16 cellular contexts compared by ENCODE assay signal in the genomic region with DNA sequence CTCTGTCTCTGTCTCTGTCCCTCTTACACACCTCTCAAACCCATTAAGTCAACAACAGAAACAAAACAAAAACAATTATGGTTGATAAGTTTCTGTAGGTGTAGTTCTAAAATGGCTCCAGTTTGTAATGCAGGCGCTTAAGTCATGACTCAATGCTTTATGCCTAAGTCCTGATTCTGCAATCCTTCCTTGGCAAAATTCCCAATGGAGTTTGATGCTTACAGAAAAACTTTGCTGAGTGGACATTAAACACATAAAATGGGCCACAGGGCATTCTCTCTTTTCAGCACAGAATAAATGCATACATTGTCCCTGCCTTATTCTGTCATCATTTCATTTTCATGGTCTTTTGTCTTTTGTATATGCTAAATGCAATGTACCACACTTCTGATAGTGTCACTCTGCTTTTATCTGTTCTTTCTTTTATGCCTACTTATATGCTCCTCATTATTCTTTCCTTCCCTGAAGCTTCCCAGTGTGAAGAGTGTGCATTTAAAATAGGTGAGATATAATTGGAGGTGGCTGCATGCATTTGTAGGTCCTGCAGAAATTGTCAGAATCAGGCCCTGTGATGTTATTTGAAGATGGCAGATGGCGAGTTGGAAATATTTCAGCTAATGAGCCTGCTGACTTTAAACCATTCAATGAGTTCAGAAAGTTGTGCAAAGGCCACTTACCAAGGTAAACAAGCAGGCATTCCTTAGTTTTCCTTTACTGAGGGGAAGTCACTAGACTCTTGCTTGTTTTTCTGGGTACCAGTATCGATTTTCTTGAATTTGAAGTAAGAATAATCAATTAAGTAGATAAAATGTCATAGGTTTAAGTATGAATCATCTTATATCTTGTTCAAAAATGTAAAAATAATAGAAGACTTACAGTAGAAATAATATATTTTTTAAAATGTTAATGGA.
DNase-seq lines count a peak whose midpoint lies in the region; ATAC-seq and TF ChIP-seq lines count a peak whose summit lies in the region.
"Had no signal": no experiment of that assay in that cellular context is flagged by ENCODE, and none has a peak within 500 bp of the region (broad histone marks: within the 10 kb centered on the region; RNA-seq: fewer than 3 reads in every experiment).

No MANE protein-coding gene starts in this region.

- no peak overlapping the region for H2BK20ac ChIP-seq in IMR-90 (ENCODE audit: low read depth, low read length)

- H3K9me2 ChIP-seq in SK-N-SH = no peaks in the 10 kb centered on the region

- POLR2A ChIA-PET in IMR-90 (lab: Charles Lee; ENCODE audit: unreplicated experiment) = no interaction called here
- POLR2A ChIA-PET in SK-N-SH (lab: Yijun Ruan, JAX) = no interaction called here

- no peak for ATAC-seq in IMR-90 (ENCODE audit: low read depth)
- ATAC-seq: foreskin keratinocyte, natural killer cell had no signal

- H4K20me1 ChIP-seq in IMR-90 (ENCODE audit: insufficient read depth, low read length) = no peaks in the 10 kb centered on the region
- no peaks in the 10 kb centered on the region for H4K20me1 ChIP-seq in osteoblast (ENCODE audit: insufficient read depth, low read length)
- no peaks in the 10 kb centered on the region for H4K20me1 ChIP-seq in SK-N-SH (ENCODE audit: insufficient read depth)

- no CpG with 5 or more reads among the region's 3 CpGs for WGBS in IMR-90 (ENCODE audit: extremely low coverage in 2 of 2, insufficient read length in 1 of 2), 2 experiments
- WGBS in SK-N-SH (ENCODE audit: low lambda C conversion rate) = 10% methylated on average over 3 of the region's 3 CpGs

- no peaks in the 10 kb centered on the region for H3K4me1 ChIP-seq in IMR-90 (ENCODE audit: control insufficient read depth, insufficient read depth, low read length)
- H3K4me1 ChIP-seq in osteoblast (ENCODE audit: insufficient read depth, low read length) = no peaks in the 10 kb centered on the region
- no peaks in the 10 kb centered on the region for H3K4me1 ChIP-seq in SK-N-SH (ENCODE audit: control insufficient read depth in 1 of 2, insufficient read depth in 2 of 2, low read depth in 1 of 2, low read length in 1 of 2)
- H3K4me1 ChIP-seq: foreskin keratinocyte had no signal

- BruUV-seq in IMR-90 (replicated peaks; lab: Mats Ljungman, UMichigan) = no TSS peak

- no peak overlapping the region for H3K4me3 ChIP-seq in AG10803 (ENCODE audit: low read length)
- no peak overlapping the region for H3K4me3 ChIP-seq in IMR-90 (ENCODE audit: insufficient read depth, low read depth, low read length)
- H3K4me3 ChIP-seq in osteoblast (ENCODE audit: insufficient read depth, low read length) = no peak overlapping the region
- H3K4me3 ChIP-seq in SK-N-SH (ENCODE audit: low read depth in 2 of 2, low read length in 1 of 2) = no peak overlapping the region

- H3K23ac ChIP-seq in IMR-90 (ENCODE audit: low read depth, low read length) = no peak overlapping the region

- H3K9me3 ChIP-seq in IMR-90 (ENCODE audit: control insufficient read depth, insufficient read depth, low read length) (no peaks in the 10 kb centered on the region), osteoblast (ENCODE audit: low read depth, low read length) (no peaks in the 10 kb centered on the region), SK-N-SH (no peaks in the 10 kb centered on the region)

- CTCF ChIA-PET in IMR-90 (lab: Yijun Ruan, JAX) = interaction anchor here (0.5 kb wide), 1 partner anchor 485 kb away, joined by 3 read pairs; no protein-coding TSS in a partner anchor
- CTCF ChIA-PET in SK-N-SH (lab: Yijun Ruan, JAX) = interaction anchor here (2.1 kb wide), 1 partner anchor 454 kb away, joined by 10 read pairs; no protein-coding TSS in a partner anchor

- H3K4me2 ChIP-seq in IMR-90 (ENCODE audit: low read depth, low read length) (no peak overlapping the region), osteoblast (ENCODE audit: insufficient read depth, low read length) (no peak overlapping the region), SK-N-SH (no peak overlapping the region)

- no peak overlapping the region for H4K5ac ChIP-seq in IMR-90 (ENCODE audit: low read depth, low read length)

- H3K9me1 ChIP-seq in IMR-90 (ENCODE audit: insufficient read depth, low read length) = no peaks in the 10 kb centered on the region

- no peak for TF ChIP-seq POLR2A in IMR-90 (IDR thresholded peaks at IDR 0.05; ENCODE audit: low read depth, low read length)

- H3K9ac ChIP-seq in IMR-90 (ENCODE audit: low read depth, low read length) (no peak overlapping the region), SK-N-SH (no peak overlapping the region)

- no peaks in the 10 kb centered on the region for H3K79me1 ChIP-seq in IMR-90 (ENCODE audit: low read depth in 1 of 2, low read length in 2 of 2)

- no peaks in the 10 kb centered on the region for H3K27me3 Mint-ChIP-seq in activated T-cell treated with anti-CD3 and anti-CD28 coated beads, Interleukin-2, amount 50 U/mL, for 24 hours

- H3K9me3 Mint-ChIP-seq in activated T-cell treated with anti-CD3 and anti-CD28 coated beads, Interleukin-2, amount 50 U/mL, for 24 hours = no peaks in the 10 kb centered on the region

- TF ChIP-seq RAD21 in IMR-90 (IDR thresholded peaks at IDR 0.05; ENCODE audit: low read length) (no peak), SK-N-SH (IDR thresholded peaks at IDR 0.05; ENCODE audit: low read length) (no peak)

- H3K79me2 ChIP-seq in osteoblast (ENCODE audit: insufficient read depth, low read length) (no peaks in the 10 kb centered on the region), SK-N-SH (ENCODE audit: insufficient read depth) (no peaks in the 10 kb centered on the region)

- H3K56ac ChIP-seq in IMR-90 (ENCODE audit: extremely low read depth, insufficient read depth, low read length) = no peak overlapping the region

- H3K27me3 ChIP-seq in IMR-90 (ENCODE audit: control insufficient read depth, insufficient read depth, low read length) (no peaks in the 10 kb centered on the region), osteoblast (ENCODE audit: insufficient read depth, low read length) (no peaks in the 10 kb centered on the region), SK-N-SH (ENCODE audit: insufficient read depth) (no peaks in the 10 kb centered on the region)
- H3K27me3 ChIP-seq: brain microvascular endothelial cell, foreskin keratinocyte had no signal

- H3K4me1 Mint-ChIP-seq in activated T-cell treated with anti-CD3 and anti-CD28 coated beads, Interleukin-2, amount 50 U/mL, for 24 hours (ENCODE audit: low read depth) = no peaks in the 10 kb centered on the region
- H3K4me1 Mint-ChIP-seq: natural killer cell had no signal

- no peak overlapping the region for H3K27ac Mint-ChIP-seq in activated T-cell treated with anti-CD3 and anti-CD28 coated beads, Interleukin-2, amount 50 U/mL, for 24 hours
- H3K27ac Mint-ChIP-seq: natural killer cell had no signal

- no peak overlapping the region for H3K18ac ChIP-seq in IMR-90 (ENCODE audit: low read depth, low read length)

- no peaks in the 10 kb centered on the region for H3K36me3 ChIP-seq in IMR-90 (ENCODE audit: control insufficient read depth, insufficient read depth, low read length)
- H3K36me3 ChIP-seq in osteoblast (ENCODE audit: insufficient read depth, low read length) = no peaks in the 10 kb centered on the region
- H3K36me3 ChIP-seq in SK-N-SH (replicated peaks in 1 of 2; ENCODE audit: control insufficient read depth in 1 of 2, insufficient read depth in 2 of 2, low read length in 1 of 2) = no peaks in the 10 kb centered on the region
- H3K36me3 ChIP-seq: brain microvascular endothelial cell had no signal

- no peak overlapping the region for H3K14ac ChIP-seq in IMR-90 (replicated peaks; ENCODE audit: low read depth, low read length)

- DNase-seq in AG10803 (ENCODE audit: low read depth) = peak; percentile 1
- DNase-seq in IMR-90 = no peak
- peak; percentile 39 for DNase-seq in astrocyte of the hippocampus (ENCODE audit: low read depth, low spot score)
- DNase-seq in kidney tubule cell (ENCODE audit: low spot score) = peak; percentile 14
- DNase-seq in NCI-H1930 (lab: John Stamatoyannopoulos, UW) = no peak
- no peak for DNase-seq in osteoblast (ENCODE audit: insufficient read length, low spot score, missing footprints)
- DNase-seq in SK-N-SH = no peak
- no peak for DNase-seq in activated T-cell treated with anti-CD3 and anti-CD28 coated beads, Interleukin-2, amount 50 U/mL, for 24 hours
- DNase-seq: activated CD4-positive, alpha-beta T cell treated with anti-CD3 and anti-CD28 coated beads for 1 hour; activated CD8-positive, alpha-beta memory T cell treated with anti-CD3 and anti-CD28 coated beads, Interleukin-2, amount 50 U/mL, for 48 hours; activated naive CD4-positive, alpha-beta T cell treated with Interleukin-2 at 50 U/mL for 16 hours; brain microvascular endothelial cell; Karpas-422; natural killer cell; NCI-H1694 had no signal

- no peaks in the 10 kb centered on the region for H3K36me3 Mint-ChIP-seq in activated T-cell treated with anti-CD3 and anti-CD28 coated beads, Interleukin-2, amount 50 U/mL, for 24 hours (ENCODE audit: low read depth)
- H3K36me3 Mint-ChIP-seq: natural killer cell had no signal

- intact Hi-C loops in IMR-90 (cut with micrococcal nuclease) = no loop called here

- H2AFZ ChIP-seq in IMR-90 (replicated peaks; ENCODE audit: low read length, poor library complexity) (no peak overlapping the region), osteoblast (ENCODE audit: low read length) (no peak overlapping the region), SK-N-SH (ENCODE audit: low read depth) (no peak overlapping the region)

- in situ Hi-C loops in IMR-90 (cut with MboI; ENCODE audit: low sequenced_read_pairs) = loop anchor here (25.0 kb wide), 1 partner anchor 461 kb away; no protein-coding TSS in a partner anchor

- no peak overlapping the region for H2AK9ac ChIP-seq in IMR-90 (replicated peaks; ENCODE audit: low read depth, low read length, poor library complexity)

- no peak overlapping the region for H3K4me3 Mint-ChIP-seq in activated T-cell treated with anti-CD3 and anti-CD28 coated beads, Interleukin-2, amount 50 U/mL, for 24 hours
- H3K4me3 Mint-ChIP-seq: natural killer cell had no signal

- no peak for TF ChIP-seq CTCF in AG10803 (conservative IDR thresholded peaks at IDR 0.05; ENCODE audit: low read length)
- no peak for TF ChIP-seq CTCF in IMR-90 (conservative IDR thresholded peaks at IDR 0.05; ENCODE audit: low read depth, low read length)
- no peak for TF ChIP-seq CTCF in osteoblast (IDR thresholded peaks at IDR 0.05; ENCODE audit: extremely low read depth, low read depth, low read length)
- no peak for TF ChIP-seq CTCF in SK-N-SH (IDR thresholded peaks at IDR 0.05)

- no peaks in the 10 kb centered on the region for H3F3A ChIP-seq in SK-N-SH (replicated peaks; ENCODE audit: insufficient read depth)

- no peak overlapping the region for H3K27ac ChIP-seq in IMR-90 (ENCODE audit: insufficient read depth, low read length)
- H3K27ac ChIP-seq in osteoblast (ENCODE audit: low read depth, low read length) = no peak overlapping the region
- no peak overlapping the region for H3K27ac ChIP-seq in SK-N-SH (ENCODE audit: low read depth in 2 of 2, low read length in 1 of 2)
- H3K27ac ChIP-seq: brain microvascular endothelial cell, foreskin keratinocyte had no signal

- TF ChIP-seq EP300 in SK-N-SH (IDR thresholded peaks at IDR 0.05; ENCODE audit: borderline replicate concordance in 1 of 2, low read depth in 1 of 2, low read length in 1 of 2) = no peak

- H4K8ac ChIP-seq in IMR-90 (ENCODE audit: low read depth in 2 of 2, low read length in 2 of 2) = no peak overlapping the region

- dilution Hi-C loops in IMR-90 (cut with HindIII; ENCODE audit: low sequenced_read_pairs, unreplicated experiment) = no loop called here

- H2BK5ac ChIP-seq in IMR-90 (ENCODE audit: low read depth, low read length, poor library complexity, severe bottlenecking) = no peak overlapping the region

- H4K91ac ChIP-seq in IMR-90 (ENCODE audit: insufficient read depth, low read depth, low read length) = no peak overlapping the region

- no peak overlapping the region for H2BK15ac ChIP-seq in IMR-90 (ENCODE audit: low read depth, low read length)

- no peak overlapping the region for H3K4ac ChIP-seq in IMR-90 (ENCODE audit: low read depth, low read length)

- no peak overlapping the region for H2AK5ac ChIP-seq in IMR-90 (ENCODE audit: low read depth, low read length)

- H2BK120ac ChIP-seq in IMR-90 (ENCODE audit: low read depth, low read length) = no peak overlapping the region

Comparison
In these comparisons a context has a peak if more than half of its experiments do, and no peak if none do; other contexts are left out.
1. DNase-seq: peak in AG10803 (single experiment), astrocyte of the hippocampus (single experiment) and kidney tubule cell (single experiment); none in IMR-90 (single experiment), NCI-H1930 (0 of 2), osteoblast (single experiment), SK-N-SH (single experiment) and activated T-cell treated with anti-CD3 and anti-CD28 coated beads, Interleukin-2, amount 50 U/mL, for 24 hours (single experiment).